ENCODE assay signal across 8 cellular contexts in genomic region chr16:88430524-88431446, GRCh38. TPM values are rescaled to one million over a fixed set of nuclear protein-coding genes. Genes with fewer than 3 reads are reported as not detected.
A peak's percentile ranks its signal among the peaks of the same experiment; 100 is the strongest.
DNase-seq lines count a peak whose midpoint lies in the region; ATAC-seq and TF ChIP-seq lines count a peak whose summit lies in the region.

No MANE protein-coding gene starts in this region.

- no peaks in the 10 kb centered on the region for H3K36me3 Mint-ChIP-seq in activated naive CD4-positive, alpha-beta T cell treated with anti-CD3 and anti-CD28 coated beads, Interleukin-2, amount 50 U/mL, for 72 hours
- H3K36me3 Mint-ChIP-seq in stimulated activated naive B cell treated with anti-CD40 and anti-IgM and Interleukin-4, amounts not matched to agents 10 μg/mL and 1 μg/mL and 100 μg/mL, for 72 hours: no peaks in the 10 kb centered on the region

- peaks cover 13 to 19% of the 10 kb centered on the region in 2 donors for H3K4me1 Mint-ChIP-seq in stimulated activated naive B cell treated with anti-CD40 and anti-IgM and Interleukin-4, amounts not matched to agents 10 μg/mL and 1 μg/mL and 100 μg/mL, for 72 hours

- H3K4me3 Mint-ChIP-seq in stimulated activated naive B cell treated with anti-CD40 and anti-IgM and Interleukin-4, amounts not matched to agents 10 μg/mL and 1 μg/mL and 100 μg/mL, for 72 hours: peak overlapping the region; percentile 79 to 85

- no peaks in the 10 kb centered on the region for H3K27me3 Mint-ChIP-seq in stimulated activated naive B cell treated with anti-CD40 and anti-IgM and Interleukin-4, amounts not matched to agents 10 μg/mL and 1 μg/mL and 100 μg/mL, for 72 hours

- intact Hi-C loops in left colon (cut with DNase I, micrococcal nuclease): no loop called here

- peak; percentile 67 for DNase-seq in NOMO-1 treated with DMSO at 0.1 percent for 48 hours (lab: John Stamatoyannopoulos, UW; ENCODE audit: unreplicated experiment)
- peak in 1 of 2 donors; percentile 55 for DNase-seq in activated naive CD4-positive, alpha-beta T cell treated with anti-CD3 and anti-CD28 coated beads, Interleukin-2, amount 50 U/mL, for 72 hours (ENCODE audit: low spot score in 2 of 2)
- DNase-seq in left colon: peak in 1 of 2 donors; percentile 45
- DNase-seq in stimulated activated naive B cell treated with anti-CD40 and anti-IgM and Interleukin-4, amounts not matched to agents 10 μg/mL and 1 μg/mL and 100 μg/mL, for 72 hours: peak; percentile 52
- no peak for DNase-seq in NCI-H510A treated with DMSO at 0.1 percent for 48 hours (lab: John Stamatoyannopoulos, UW)

- peak; percentile 75 to 78 for ATAC-seq in activated naive CD4-positive, alpha-beta T cell treated with anti-CD3 and anti-CD28 coated beads, Interleukin-2, amount 50 U/mL, for 72 hours
- ATAC-seq in left colon (peak; percentile 21), GM18858 (IDR thresholded peaks at IDR 0.05; ENCODE audit: unreplicated experiment) (no peak), GM18519 (IDR thresholded peaks at IDR 0.05; ENCODE audit: low FRiP score, unreplicated experiment) (no peak)
- ATAC-seq in stimulated activated naive B cell treated with anti-CD40 and anti-IgM and Interleukin-4, amounts not matched to agents 10 μg/mL and 1 μg/mL and 100 μg/mL, for 72 hours (replicated peaks): peak; percentile 77

- H3K9me3 Mint-ChIP-seq in activated naive CD4-positive, alpha-beta T cell treated with anti-CD3 and anti-CD28 coated beads, Interleukin-2, amount 50 U/mL, for 72 hours: no peaks in the 10 kb centered on the region
- no peaks in the 10 kb centered on the region for H3K9me3 Mint-ChIP-seq in stimulated activated naive B cell treated with anti-CD40 and anti-IgM and Interleukin-4, amounts not matched to agents 10 μg/mL and 1 μg/mL and 100 μg/mL, for 72 hours

- peak; percentile 40 for TF ChIP-seq POLR2A in GM15510 (IDR thresholded peaks at IDR 0.05; ENCODE audit: borderline replicate concordance, extremely low read depth, insufficient read length)

- no peak overlapping the region for H3K27ac Mint-ChIP-seq in activated naive CD4-positive, alpha-beta T cell treated with anti-CD3 and anti-CD28 coated beads, Interleukin-2, amount 50 U/mL, for 72 hours
- peak overlapping the region; percentile 82 for H3K27ac Mint-ChIP-seq in stimulated activated naive B cell treated with anti-CD40 and anti-IgM and Interleukin-4, amounts not matched to agents 10 μg/mL and 1 μg/mL and 100 μg/mL, for 72 hours

RNA-seq across cellular contexts. Expression of gene ZFPM1, which starts 22.3 kb away (rescaled TPM):
- total RNA-seq in activated naive CD4-positive, alpha-beta T cell treated with anti-CD3 and anti-CD28 coated beads, Interleukin-2, amount 50 U/mL, for 72 hours: 10 to 100 TPM; 15.5 to 25.1 TPM
- 10 to 100 TPM in 1 of 2 donors, 1 to 10 TPM in 1; 8.0 to 11.3 TPM for total RNA-seq in left colon

RNA-seq across cellular contexts. Expression of gene ZNF469, which starts 48.0 kb away (rescaled TPM):
- under 1 TPM; 0.07 to 0.54 TPM for total RNA-seq in activated naive CD4-positive, alpha-beta T cell treated with anti-CD3 and anti-CD28 coated beads, Interleukin-2, amount 50 U/mL, for 72 hours
- under 1 TPM; 0.27 to 0.70 TPM for total RNA-seq in left colon

Comparison
In these comparisons a context has a peak if more than half of its experiments do, and no peak if none do; other contexts are left out.
1. ATAC-seq: peak in activated naive CD4-positive, alpha-beta T cell treated with anti-CD3 and anti-CD28 coated beads, Interleukin-2, amount 50 U/mL, for 72 hours (2 of 2), left colon (single experiment) and stimulated activated naive B cell treated with anti-CD40 and anti-IgM and Interleukin-4, amounts not matched to agents 10 μg/mL and 1 μg/mL and 100 μg/mL, for 72 hours (2 of 2); none in GM18858 (single experiment) and GM18519 (single experiment).